In the genomic region with DNA sequence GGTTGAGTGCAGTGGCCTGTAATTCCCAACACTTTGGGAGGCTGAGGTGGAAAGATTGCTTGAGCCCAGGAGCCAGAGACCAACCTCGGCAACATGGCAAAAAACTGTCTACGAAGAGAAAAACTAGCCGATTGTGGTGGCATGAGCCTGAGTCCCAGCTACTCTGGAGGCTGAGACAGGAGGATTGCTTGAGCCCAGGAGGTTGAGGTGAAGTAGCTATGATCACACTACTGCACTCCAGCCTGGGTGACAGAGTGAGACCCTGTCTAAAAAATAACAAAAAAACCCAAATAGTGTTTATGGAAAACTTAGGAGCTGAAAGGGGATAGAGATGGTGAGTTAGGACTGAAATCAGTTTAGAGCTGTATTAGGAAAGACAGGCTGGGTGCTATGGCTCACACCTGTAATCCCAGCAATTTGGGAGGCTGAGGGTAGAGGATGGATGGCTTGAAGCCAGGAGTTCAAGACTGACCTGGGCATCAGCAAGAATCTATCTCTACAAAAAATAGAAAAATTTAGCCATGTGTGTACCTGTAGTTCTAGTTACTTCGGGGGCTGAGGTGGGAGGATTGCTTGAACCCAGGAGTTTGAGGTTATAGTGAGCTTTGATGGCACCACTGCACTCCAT, we compare ENCODE assay signal across 25 cellular contexts. TPM values are rescaled to one million over a fixed set of nuclear protein-coding genes. Genes with fewer than 3 reads are reported as not detected.
DNase-seq lines count a peak whose midpoint lies in the region; ATAC-seq, FAIRE-seq and TF ChIP-seq lines count a peak whose summit lies in the region.
"Had no signal": no experiment of that assay in that cellular context is flagged by ENCODE, and none has a peak within 500 bp of the region (broad histone marks: within the 10 kb centered on the region; RNA-seq: fewer than 3 reads in every experiment).

No MANE protein-coding gene starts in this region.

- in situ Hi-C loops in GM12878 (cut with MboI) = no loop called here

- no peak overlapping the region for H3K4me3 ChIP-seq in GM23338
- no peak overlapping the region for H3K4me3 ChIP-seq in GM12878
- H3K4me3 ChIP-seq in small intestine (ENCODE audit: low read depth in 1 of 2, low read length in 2 of 2) = no peak overlapping the region
- H3K4me3 ChIP-seq: GM23248, PC-9, psoas muscle, tibial artery had no signal

- CTCF ChIA-PET in GM12878 (lab: Yijun Ruan, JAX) = no interaction called here

- no peak for TF ChIP-seq EP300 in GM12878 (IDR thresholded peaks at IDR 0.05; ENCODE audit: borderline replicate concordance in 1 of 2, control insufficient read depth in 1 of 2, low read depth in 2 of 2, low read length in 2 of 2)

- FAIRE-seq in GM12878 (lab: Jason Lieb, UNC) = no peak
- no peak for FAIRE-seq in small intestine (lab: Jason Lieb, UNC)

- H3K79me2 ChIP-seq in GM23338 (replicated peaks; ENCODE audit: insufficient read depth) (peaks cover 25% of the 10 kb centered on the region), GM12878 (ENCODE audit: control insufficient read depth, insufficient read depth, low read length) (peaks cover 2% of the 10 kb centered on the region)

- H3K4me3 Mint-ChIP-seq in GM23338 = no peak overlapping the region
- H3K4me3 Mint-ChIP-seq in natural killer cell treated with Interleukin-12 subunit alpha and Interleukin-12 subunit beta and Interleukin-15 and Interleukin-18, amount 100 ng/mL, for 72 hours = no peak overlapping the region
- H3K4me3 Mint-ChIP-seq: activated B cell treated with CpG ODN at 0.5 μM for 24 hours; dendritic cell treated with granulocyte-macrophage colony-stimulating factor and Interleukin-4, amounts not matched to agents 40 ng/mL and 50 ng/mL, for 4 days; memory B cell had no signal

- H3K9me3 ChIP-seq in GM12878 (replicated peaks; ENCODE audit: control insufficient read depth, insufficient read depth, low read length) (no peaks in the 10 kb centered on the region), small intestine (ENCODE audit: control insufficient read depth, low read depth) (no peaks in the 10 kb centered on the region)
- H3K9me3 ChIP-seq: psoas muscle, tibial artery had no signal

- H3K9me2 ChIP-seq in GM23338 (ENCODE audit: insufficient read depth) = no peaks in the 10 kb centered on the region

- intact Hi-C loops in GM12878 (cut with micrococcal nuclease; ENCODE audit: unreplicated experiment) = no loop called here

- H3K27ac ChIP-seq in GM23338 (ENCODE audit: low read depth) (0 out of 2 replicates have a peak overlapping the region, but pooled peaks have one; percentile 22), GM12878 (ENCODE audit: control insufficient read depth, insufficient read depth) (no peak overlapping the region), small intestine (ENCODE audit: low read depth in 1 of 2, low read length in 1 of 2) (no peak overlapping the region)
- H3K27ac ChIP-seq: GM23248, PC-9, psoas muscle, tibial artery had no signal

- H3K4me2 ChIP-seq in GM23338 (no peak overlapping the region), GM12878 (ENCODE audit: control insufficient read depth, insufficient read depth) (no peak overlapping the region)
- H3K4me2 ChIP-seq: PC-9 had no signal

- H3K27me3 Mint-ChIP-seq in GM23338 (ENCODE audit: insufficient read depth, low read depth, poor library complexity) = peaks cover 14% of the 10 kb centered on the region
- H3K27me3 Mint-ChIP-seq in natural killer cell treated with Interleukin-12 subunit alpha and Interleukin-12 subunit beta and Interleukin-15 and Interleukin-18, amount 100 ng/mL, for 72 hours = no peaks in the 10 kb centered on the region
- H3K27me3 Mint-ChIP-seq: activated B cell treated with CpG ODN at 0.5 μM for 24 hours; dendritic cell treated with granulocyte-macrophage colony-stimulating factor and Interleukin-4, amounts not matched to agents 40 ng/mL and 50 ng/mL, for 4 days; memory B cell had no signal

- H3K27me3 ChIP-seq in GM23338 (ENCODE audit: insufficient read depth) (no peaks in the 10 kb centered on the region), GM12878 (replicated peaks in 1 of 2; ENCODE audit: control insufficient read depth in 2 of 2, insufficient read depth in 2 of 2, low read length in 1 of 2) (no peaks in the 10 kb centered on the region), small intestine (ENCODE audit: control insufficient read depth in 2 of 2, insufficient read depth in 2 of 2, low read length in 2 of 2) (no peaks in the 10 kb centered on the region)
- H3K27me3 ChIP-seq: tibial artery had no signal

- no peak for TF ChIP-seq RAD21 in GM12878 (IDR thresholded peaks at IDR 0.05; ENCODE audit: insufficient read depth, low read depth, low read length)

- ATAC-seq in GM23338 = no peak
- ATAC-seq in GM12878 = no peak
- ATAC-seq in natural killer cell treated with Interleukin-12 subunit alpha and Interleukin-12 subunit beta and Interleukin-15 and Interleukin-18, amount 100 ng/mL, for 72 hours = no peak
- no peak for ATAC-seq in GM19351 (IDR thresholded peaks at IDR 0.05; ENCODE audit: unreplicated experiment)
- ATAC-seq: left lobe of liver had no signal

- BruUV-seq in GM12878 (replicated peaks; lab: Mats Ljungman, UMichigan) = no TSS peak

- peaks cover 52% of the 10 kb centered on the region for H3F3A ChIP-seq in GM23338 (replicated peaks; ENCODE audit: low read depth)

- 100% methylated on average over 4 of the region's 4 CpGs for WGBS in GM12878 (ENCODE audit: insufficient coverage, insufficient replicate concordance, low lambda C conversion rate, missing lambda C conversion rate)
- WGBS in small intestine, 3 donors = 96 to 98% (median 98%) methylated on average over 4 of the region's 4 CpGs

- no peak overlapping the region for H2AFZ ChIP-seq in GM23338
- no peak overlapping the region for H2AFZ ChIP-seq in GM12878 (ENCODE audit: control insufficient read depth, low read depth, low read length)
- H2AFZ ChIP-seq: GM23248, PC-9 had no signal

- no peaks in the 10 kb centered on the region for H3K9me3 Mint-ChIP-seq in GM23338
- H3K9me3 Mint-ChIP-seq in natural killer cell treated with Interleukin-12 subunit alpha and Interleukin-12 subunit beta and Interleukin-15 and Interleukin-18, amount 100 ng/mL, for 72 hours = no peaks in the 10 kb centered on the region
- H3K9me3 Mint-ChIP-seq: activated B cell treated with CpG ODN at 0.5 μM for 24 hours; dendritic cell treated with granulocyte-macrophage colony-stimulating factor and Interleukin-4, amounts not matched to agents 40 ng/mL and 50 ng/mL, for 4 days; memory B cell had no signal

- DNase-seq in DMS53 (lab: John Stamatoyannopoulos, UW) = peak; percentile 9
- no peak for DNase-seq in DMS53 treated with DMSO at 0.1 percent for 48 hours (lab: John Stamatoyannopoulos, UW; ENCODE audit: unreplicated experiment)
- DNase-seq in GM23338 (ENCODE audit: low spot score) = no peak
- no peak for DNase-seq in GM12878 (ENCODE audit: low read depth, low spot score)
- DNase-seq in natural killer cell treated with Interleukin-12 subunit alpha and Interleukin-12 subunit beta and Interleukin-15 and Interleukin-18, amount 100 ng/mL, for 72 hours (ENCODE audit: low spot score) = no peak
- no peak for DNase-seq in DMS79 treated with DMSO at 0.1 percent for 48 hours (lab: John Stamatoyannopoulos, UW)
- no peak for DNase-seq in small intestine
- DNase-seq: 8988T; activated B cell treated with CpG ODN at 0.5 μM for 24 hours; activated CD4-positive, alpha-beta T cell treated with anti-CD3 and anti-CD28 coated beads, Interleukin-2, amount 50 U/mL, for 4 hours; central memory CD4-positive, alpha-beta T cell; GM23248; hypothalamus; NCI-H1048; NCI-H1694 treated with DMSO at 0.1 percent for 48 hours; NCI-H524 treated with DMSO at 0.1 percent for 48 hours; NK-92 treated with Interleukin-12 subunit alpha and Interleukin-12 subunit beta, amount 100 ng/mL, for 24 hours; PC-9; psoas muscle; SHP77; tibial artery had no signal

- H3K4me1 ChIP-seq in GM23338 (ENCODE audit: insufficient read depth) (peaks cover 19% of the 10 kb centered on the region), GM12878 (ENCODE audit: control insufficient read depth, insufficient read depth, low read length) (no peaks in the 10 kb centered on the region), small intestine (ENCODE audit: control insufficient read depth in 2 of 2, insufficient read depth in 1 of 2, low read depth in 1 of 2, low read length in 1 of 2) (no peaks in the 10 kb centered on the region)
- H3K4me1 ChIP-seq: psoas muscle, tibial artery had no signal

- POLR2A ChIA-PET in GM12878 (lab: Charles Lee) = interaction anchor here (0.5 to 1.2 kb wide), 3 partner anchors 14 to 88 kb away, joined by 4 to 5 read pairs (median 4); partner anchors contain the start of gene TRAPPC6B

- H3K9ac ChIP-seq in GM12878 (ENCODE audit: control insufficient read depth, insufficient read depth, low read length) = no peak overlapping the region
- H3K9ac ChIP-seq: GM23248 had no signal

- peaks cover 16% of the 10 kb centered on the region for H3K4me1 Mint-ChIP-seq in GM23338
- H3K4me1 Mint-ChIP-seq in natural killer cell treated with Interleukin-12 subunit alpha and Interleukin-12 subunit beta and Interleukin-15 and Interleukin-18, amount 100 ng/mL, for 72 hours (ENCODE audit: low read depth in 2 of 2) = peaks cover 4 to 13% of the 10 kb centered on the region in 2 donors
- H3K4me1 Mint-ChIP-seq: activated B cell treated with CpG ODN at 0.5 μM for 24 hours had no signal

- H3K27ac Mint-ChIP-seq in GM23338 = 0 out of 2 replicates have a peak overlapping the region, but pooled peaks have one; percentile 56
- H3K27ac Mint-ChIP-seq in natural killer cell treated with Interleukin-12 subunit alpha and Interleukin-12 subunit beta and Interleukin-15 and Interleukin-18, amount 100 ng/mL, for 72 hours = peak overlapping the region; percentile 26 to 38
- H3K27ac Mint-ChIP-seq: activated B cell treated with CpG ODN at 0.5 μM for 24 hours; dendritic cell treated with granulocyte-macrophage colony-stimulating factor and Interleukin-4, amounts not matched to agents 40 ng/mL and 50 ng/mL, for 4 days; memory B cell had no signal

- no peak for TF ChIP-seq POLR2A in GM12878 (IDR thresholded peaks at IDR 0.05; ENCODE audit: low read depth, low read length)

- peaks cover 19% of the 10 kb centered on the region for H3K36me3 Mint-ChIP-seq in GM23338 (ENCODE audit: low read depth)
- H3K36me3 Mint-ChIP-seq in natural killer cell treated with Interleukin-12 subunit alpha and Interleukin-12 subunit beta and Interleukin-15 and Interleukin-18, amount 100 ng/mL, for 72 hours = peaks cover 7% of the 10 kb centered on the region

- H3K36me3 ChIP-seq in GM23338 (ENCODE audit: insufficient read depth) (peaks cover 50% of the 10 kb centered on the region), GM12878 (ENCODE audit: control insufficient read depth in 2 of 2, insufficient read depth in 2 of 2, low read length in 1 of 2) (peaks cover 8 to 28% of the 10 kb centered on the region in 2 experiments), small intestine (ENCODE audit: control insufficient read depth in 2 of 2, insufficient read depth in 2 of 2, low read length in 2 of 2) (peaks cover 9 to 16% of the 10 kb centered on the region in 2 donors)

- RAD21 ChIA-PET in GM12878 (lab: Charles Lee; ENCODE audit: unreplicated experiment) = no interaction called here

- H4K20me1 ChIP-seq in GM23338 (replicated peaks; ENCODE audit: insufficient read depth) = peaks cover 25% of the 10 kb centered on the region
- no peaks in the 10 kb centered on the region for H4K20me1 ChIP-seq in GM12878 (ENCODE audit: control insufficient read depth, insufficient read depth)

- SMC1A ChIA-PET in GM12878 (lab: Charles Lee; ENCODE audit: uncharacterized antibody, unreplicated experiment) = interaction anchor here (1.0 to 1.2 kb wide), 2 partner anchors 14 to 59 kb away, joined by 3 to 6 read pairs; partner anchors contain the start of gene TRAPPC6B

- TF ChIP-seq CTCF in GM23338 (conservative IDR thresholded peaks at IDR 0.05; ENCODE audit: low read depth in 2 of 2) (no peak), GM12878 (IDR thresholded peaks at IDR 0.05 in 2 of 3, conservative IDR thresholded peaks at IDR 0.05 in 1 of 3; ENCODE audit: control insufficient read depth in 2 of 3, extremely low read depth in 1 of 3, insufficient read depth in 1 of 3, low read depth in 3 of 3, low read length in 3 of 3) (no peak)

RNA-seq across cellular contexts. Expression of gene PNN, which starts 9.7 kb away (rescaled TPM):
- 60.0 and 69.8 TPM in 2 replicates for total RNA-seq in GM23338 (2014; rRNA removed; shearing (Covaris generic))
- polyA plus RNA-seq in GM23338 (2016; fragmentation: Nextera tagmentation; extraction: Ambion mirVana) (275 and 325 TPM in 2 replicates), GM12878 (2011; rRNA removed) (46.6 and 67.2 TPM in 2 replicates), GM12878 (2014; fragmentation: Illumina TruSeq; extraction: Trizol) (166 and 215 TPM in 2 replicates), GM12878 (2014; fragmentation: Nextera tagmentation; extraction: Ambion mirVana) (10 to 100 TPM; 44.2 to 55.4 TPM), GM12878 (2014; rRNA removed) (113 and 127 TPM in 2 replicates), GM12878 (2016; fragmentation: Nextera tagmentation; extraction: Ambion mirVana) (100 to 1,000 TPM; 107 to 114 TPM), small intestine (10 to 100 TPM; 21.1 to 33.1 (median 25.3) TPM)
- total RNA-seq in GM12878 (2013; cell fraction: nucleolus; rRNA removed) = 109 and 121 TPM in 2 replicates
- total RNA-seq in GM12878 (2014; rRNA removed) (49.5 and 56.7 TPM in 2 replicates), GM12878 (2014; rRNA removed; fragmentation: Illumina TruSeq; extraction: Trizol) (89.7 and 90.4 TPM in 2 replicates), GM12878 (2021) (84.9 and 91.7 TPM in 2 replicates)
- 76.4 TPM for polyA plus RNA-seq in GM12878 (2011; ENCODE audit: low read depth)
- polyA plus RNA-seq in GM12878 (2011; cell fraction: cytosol; rRNA removed) = 20.3 and 26.2 TPM in 2 replicates
- 78.7 and 136 TPM in 2 replicates for polyA plus RNA-seq in GM12878 (2011; cell fraction: nucleus; rRNA removed)
- polyA plus RNA-seq in GM12878 (2012) = 72.4 and 110 TPM in 2 replicates
- polyA minus RNA-seq in GM12878 (2011; rRNA and poly(A)+ RNA removed) = 13.8 and 16.1 TPM in 2 replicates
- polyA minus RNA-seq in GM12878 (2011; cell fraction: cytosol; rRNA and poly(A)+ RNA removed) = 6.9 and 7.4 TPM in 2 replicates
- polyA minus RNA-seq in GM12878 (2011; cell fraction: nucleus; rRNA and poly(A)+ RNA removed) = 22.7 and 38.6 TPM in 2 replicates
- 100 to 1,000 TPM in 1 of 2 donors, 10 to 100 TPM in 1; 71.0 to 161 TPM for total RNA-seq in natural killer cell treated with Interleukin-12 subunit alpha and Interleukin-12 subunit beta and Interleukin-15 and Interleukin-18, amount 100 ng/mL, for 72 hours

RNA-seq across cellular contexts. Expression of gene TRAPPC6B, which starts 14.6 kb away (rescaled TPM):
- total RNA-seq in GM23338 (2014; rRNA removed; shearing (Covaris generic)) = 20.2 and 27.7 TPM in 2 replicates
- polyA plus RNA-seq in GM23338 (2016; fragmentation: Nextera tagmentation; extraction: Ambion mirVana) = 14.8 and 17.2 TPM in 2 replicates
- total RNA-seq in GM12878 (2013; cell fraction: nucleolus; rRNA removed) = 35.5 and 36.2 TPM in 2 replicates
- 11.7 and 16.7 TPM in 2 replicates for total RNA-seq in GM12878 (2014; rRNA removed)
- 15.0 and 15.3 TPM in 2 replicates for total RNA-seq in GM12878 (2014; rRNA removed; fragmentation: Illumina TruSeq; extraction: Trizol)
- total RNA-seq in GM12878 (2021) = 17.5 and 18.7 TPM in 2 replicates
- 10.7 TPM for polyA plus RNA-seq in GM12878 (2011; ENCODE audit: low read depth)
- 23.0 and 37.2 TPM in 2 replicates for polyA plus RNA-seq in GM12878 (2011; rRNA removed)
- polyA plus RNA-seq in GM12878 (2011; cell fraction: cytosol; rRNA removed) = 6.4 and 9.0 TPM in 2 replicates
- 21.5 and 26.1 TPM in 2 replicates for polyA plus RNA-seq in GM12878 (2011; cell fraction: nucleus; rRNA removed)
- 11.5 and 11.7 TPM in 2 replicates for polyA plus RNA-seq in GM12878 (2012)
- 19.9 and 22.0 TPM in 2 replicates for polyA plus RNA-seq in GM12878 (2014; fragmentation: Illumina TruSeq; extraction: Trizol)
- polyA plus RNA-seq in GM12878 (2014; fragmentation: Nextera tagmentation; extraction: Ambion mirVana) = 1 to 10 TPM; 3.6 to 4.2 TPM
- polyA plus RNA-seq in GM12878 (2014; rRNA removed) = 15.8 and 22.2 TPM in 2 replicates
- 10 to 100 TPM; 21.0 to 22.9 TPM for polyA plus RNA-seq in GM12878 (2016; fragmentation: Nextera tagmentation; extraction: Ambion mirVana)
- 10.3 and 13.3 TPM in 2 replicates for polyA minus RNA-seq in GM12878 (2011; rRNA and poly(A)+ RNA removed)
- polyA minus RNA-seq in GM12878 (2011; cell fraction: cytosol; rRNA and poly(A)+ RNA removed) = 5.6 and 8.2 TPM in 2 replicates
- 11.7 and 23.3 TPM in 2 replicates for polyA minus RNA-seq in GM12878 (2011; cell fraction: nucleus; rRNA and poly(A)+ RNA removed)
- total RNA-seq in natural killer cell treated with Interleukin-12 subunit alpha and Interleukin-12 subunit beta and Interleukin-15 and Interleukin-18, amount 100 ng/mL, for 72 hours = 10 to 100 TPM; 27.5 to 32.1 TPM
- 10 to 100 TPM; 10.8 to 12.3 (median 12.0) TPM for polyA plus RNA-seq in small intestine

RNA-seq across cellular contexts. Expression of gene MIA2, which starts 49.0 kb away (rescaled TPM):
- 8.5 and 10.9 TPM in 2 replicates for total RNA-seq in GM23338 (2014; rRNA removed; shearing (Covaris generic))
- polyA plus RNA-seq in GM23338 (2016; fragmentation: Nextera tagmentation; extraction: Ambion mirVana) (8.6 and 9.5 TPM in 2 replicates), GM12878 (2011; rRNA removed) (36.8 and 46.5 TPM in 2 replicates), GM12878 (2014; fragmentation: Illumina TruSeq; extraction: Trizol) (24.3 and 29.6 TPM in 2 replicates), GM12878 (2014; fragmentation: Nextera tagmentation; extraction: Ambion mirVana) (10 to 100 TPM in 1 of 2 experiments, 1 to 10 TPM in 1; 6.3 to 10.2 TPM), GM12878 (2014; rRNA removed) (10.0 and 10.5 TPM in 2 replicates), GM12878 (2016; fragmentation: Nextera tagmentation; extraction: Ambion mirVana) (10 to 100 TPM; 19.8 to 20.2 TPM), small intestine (100 to 1,000 TPM in 2 of 3 donors, 10 to 100 TPM in 1; 55.3 to 264 (median 161) TPM)
- 32.1 and 33.9 TPM in 2 replicates for total RNA-seq in GM12878 (2013; cell fraction: nucleolus; rRNA removed)
- total RNA-seq in GM12878 (2014; rRNA removed) (12.3 and 12.6 TPM in 2 replicates), GM12878 (2014; rRNA removed; fragmentation: Illumina TruSeq; extraction: Trizol) (18.4 and 19.8 TPM in 2 replicates), GM12878 (2021) (12.6 and 15.7 TPM in 2 replicates)
- 11.9 TPM for polyA plus RNA-seq in GM12878 (2011; ENCODE audit: low read depth)
- 22.3 and 23.0 TPM in 2 replicates for polyA plus RNA-seq in GM12878 (2011; cell fraction: cytosol; rRNA removed)
- 20.0 and 26.4 TPM in 2 replicates for polyA plus RNA-seq in GM12878 (2011; cell fraction: nucleus; rRNA removed)
- 8.5 and 10.2 TPM in 2 replicates for polyA plus RNA-seq in GM12878 (2012)
- 13.5 and 20.1 TPM in 2 replicates for polyA minus RNA-seq in GM12878 (2011; rRNA and poly(A)+ RNA removed)
- polyA minus RNA-seq in GM12878 (2011; cell fraction: cytosol; rRNA and poly(A)+ RNA removed) = 8.6 and 9.5 TPM in 2 replicates
- 10.5 and 18.4 TPM in 2 replicates for polyA minus RNA-seq in GM12878 (2011; cell fraction: nucleus; rRNA and poly(A)+ RNA removed)
- total RNA-seq in natural killer cell treated with Interleukin-12 subunit alpha and Interleukin-12 subunit beta and Interleukin-15 and Interleukin-18, amount 100 ng/mL, for 72 hours = 10 to 100 TPM; 26.1 to 26.9 TPM
